ENCODE assay signal across 31 cellular contexts in genomic region chr6:29568021-29568420, GRCh38. TPM values are rescaled to one million over a fixed set of nuclear protein-coding genes. Genes with fewer than 3 reads are reported as not detected.
"Had no signal": no experiment of that assay in that cellular context is flagged by ENCODE, and none has a peak within 500 bp of the region (broad histone marks: within the 10 kb centered on the region; RNA-seq: fewer than 3 reads in every experiment).

No MANE protein-coding gene starts in this region.

- H3K79me2 ChIP-seq: hepatocyte had no signal

- H3K4me3 Mint-ChIP-seq: effector memory CD8-positive, alpha-beta T cell; memory B cell; mesothelial cell of epicardium; natural killer cell; neural crest cell; stimulated activated memory B cell treated with anti-CD40 and anti-IgM and Interleukin-4, amounts not matched to agents 10 μg/mL and 1 μg/mL and 100 μg/mL, for 72 hours; stimulated activated naive CD8-positive, alpha-beta T cell treated with anti-CD3 and anti-CD28 coated beads, Interleukin-15, Interleukin-2, amounts not matched to agents 100 ng/mL and 50 ng/mL, for 24 hours had no signal

- H2AFZ ChIP-seq: hepatocyte had no signal

- H3K4me1 Mint-ChIP-seq: mesothelial cell of epicardium, natural killer cell, neural crest cell had no signal

- ATAC-seq: effector memory CD8-positive, alpha-beta T cell; foreskin keratinocyte; left cardiac atrium; lower lobe of right lung; natural killer cell; sciatic nerve; stimulated activated memory B cell treated with anti-CD40 and anti-IgM and Interleukin-4, amounts not matched to agents 10 μg/mL and 1 μg/mL and 100 μg/mL, for 72 hours had no signal

- H3K27ac Mint-ChIP-seq: effector memory CD8-positive, alpha-beta T cell; memory B cell; mesothelial cell of epicardium; natural killer cell; stimulated activated memory B cell treated with anti-CD40 and anti-IgM and Interleukin-4, amounts not matched to agents 10 μg/mL and 1 μg/mL and 100 μg/mL, for 72 hours; stimulated activated naive CD8-positive, alpha-beta T cell treated with anti-CD3 and anti-CD28 coated beads, Interleukin-15, Interleukin-2, amounts not matched to agents 100 ng/mL and 50 ng/mL, for 24 hours had no signal

- H3K4me2 ChIP-seq: hepatocyte had no signal

- H3K36me3 ChIP-seq: esophagus squamous epithelium, left ventricle myocardium inferior, lower lobe of right lung, spleen, tibial artery, upper lobe of left lung, uterus had no signal

- H3K4me3 ChIP-seq: esophagus squamous epithelium, hepatocyte, left ventricle myocardium inferior, lower lobe of right lung, spleen, tibial artery, upper lobe of left lung, uterus had no signal

- DNase-seq: effector memory CD8-positive, alpha-beta T cell; esophagus squamous epithelium; foreskin keratinocyte; head of caudate nucleus; kidney; left cardiac atrium; left ventricle myocardium inferior; lower lobe of right lung; natural killer cell; posterior cingulate gyrus; spleen; stimulated activated CD4-positive, alpha-beta T cell treated with anti-CD3 and anti-CD28 coated beads, Interleukin-15, amount 100 ng/mL, for 24 hours; stimulated activated CD4-positive, alpha-beta T cell treated with anti-CD3 and anti-CD28 coated beads, Interleukin-1b, Interleukin-23, amount 100 ng/mL, for 48 hours; stimulated activated CD4-positive, alpha-beta T cell treated with anti-CD3 and anti-CD28 coated beads, Interleukin-4, amount 100 ng/mL, for 24 hours; tibial artery; upper lobe of left lung; uterus had no signal

- H3K36me3 Mint-ChIP-seq: memory B cell; mesothelial cell of epicardium; natural killer cell; stimulated activated memory B cell treated with anti-CD40 and anti-IgM and Interleukin-4, amounts not matched to agents 10 μg/mL and 1 μg/mL and 100 μg/mL, for 72 hours had no signal

- H3K27ac ChIP-seq: esophagus squamous epithelium, foreskin keratinocyte, hepatocyte, left ventricle myocardium inferior, lower lobe of right lung, spleen, tibial artery, upper lobe of left lung, uterus had no signal

- H3K4me1 ChIP-seq: esophagus squamous epithelium, foreskin keratinocyte, left ventricle myocardium inferior, lower lobe of right lung, spleen, tibial artery, upper lobe of left lung, uterus had no signal

- H3K27me3 ChIP-seq: foreskin keratinocyte, upper lobe of left lung had no signal

- H3K9me3 ChIP-seq: esophagus squamous epithelium, left ventricle myocardium inferior, lower lobe of right lung, spleen, tibial artery, upper lobe of left lung, uterus had no signal

- H3K9me3 Mint-ChIP-seq: effector memory CD8-positive, alpha-beta T cell; mesothelial cell of epicardium; natural killer cell; neural crest cell; stimulated activated naive CD8-positive, alpha-beta T cell treated with anti-CD3 and anti-CD28 coated beads, Interleukin-15, Interleukin-2, amounts not matched to agents 100 ng/mL and 50 ng/mL, for 24 hours had no signal

RNA-seq across cellular contexts. Expression of gene UBD, which starts 8.5 kb away (rescaled TPM):
- total RNA-seq: foreskin keratinocyte, left cardiac atrium, left ventricle myocardium inferior, mucosa of gallbladder, myocyte, natural killer cell, neural crest cell, osteocyte had no signal

RNA-seq across cellular contexts. Expression of gene OR2H2, which starts 16.9 kb away (rescaled TPM):
- total RNA-seq: epithelial cell of proximal tubule, esophagus squamous epithelium, foreskin keratinocyte, hepatocyte, kidney, left cardiac atrium, left ventricle myocardium inferior, lower lobe of right lung, mesothelial cell of epicardium, mucosa of gallbladder, myocyte, natural killer cell, neural crest cell, osteocyte, pulmonary artery endothelial cell, sciatic nerve, skeletal muscle tissue, spleen, temporal lobe, upper lobe of left lung, uterus had no signal
